Comparison of ENCODE assay signal across 17 cellular contexts in genomic region chr5:15116996-15117395, GRCh38.
"Had no signal": no experiment of that assay in that cellular context is flagged by ENCODE, and none has a peak within 500 bp of the region (broad histone marks: within the 10 kb centered on the region; RNA-seq: fewer than 3 reads in every experiment).

No MANE protein-coding gene starts in this region.

- H3K4me1 Mint-ChIP-seq: activated CD8-positive, alpha-beta memory T cell treated with anti-CD3 and anti-CD28 coated beads, Interleukin-2, amount 10 ng/mL, durations not matched to agents 7 days and 5 days; activated naive CD4-positive, alpha-beta T cell treated with anti-CD3 and anti-CD28 coated beads, Interleukin-2, amount 50 U/mL, for 24 hours; memory B cell; stimulated activated naive CD8-positive, alpha-beta T cell treated with anti-CD3 and anti-CD28 coated beads, Interleukin-15, amount 100 ng/mL, for 72 hours had no signal

- FAIRE-seq: islet of Langerhans had no signal

- ATAC-seq: activated CD8-positive, alpha-beta memory T cell treated with anti-CD3 and anti-CD28 coated beads, Interleukin-2, amount 10 ng/mL, durations not matched to agents 7 days and 5 days; gastrocnemius medialis; heart right ventricle; left lobe of liver; stimulated activated naive CD8-positive, alpha-beta T cell treated with anti-CD3 and anti-CD28 coated beads, Interleukin-15, amount 100 ng/mL, for 72 hours had no signal

- H3K4me3 ChIP-seq: adrenal gland, gastrocnemius medialis, heart right ventricle, right lobe of liver had no signal

- H3K27me3 Mint-ChIP-seq: activated CD8-positive, alpha-beta memory T cell treated with anti-CD3 and anti-CD28 coated beads, Interleukin-2, amount 10 ng/mL, durations not matched to agents 7 days and 5 days; activated naive CD4-positive, alpha-beta T cell treated with anti-CD3 and anti-CD28 coated beads, Interleukin-2, amount 50 U/mL, for 24 hours; activated T-cell treated with anti-CD3 and anti-CD28 coated beads, Interleukin-2, amount 50 U/mL, for 24 hours; memory B cell; progenitor cell of endocrine pancreas; stimulated activated naive CD8-positive, alpha-beta T cell treated with anti-CD3 and anti-CD28 coated beads, Interleukin-15, amount 100 ng/mL, for 72 hours had no signal

- H3K27ac ChIP-seq: adrenal gland, gastrocnemius medialis, heart right ventricle, right lobe of liver, WERI-Rb-1 had no signal

- H3K36me3 ChIP-seq: adrenal gland, gastrocnemius medialis, heart right ventricle, right lobe of liver, WERI-Rb-1 had no signal

- DNase-seq: activated CD4-positive, alpha-beta memory T cell treated with anti-CD3 and anti-CD28 coated beads for 36 hours; activated CD8-positive, alpha-beta memory T cell treated with anti-CD3 and anti-CD28 coated beads, Interleukin-2, amount 10 ng/mL, durations not matched to agents 7 days and 5 days; activated effector memory CD4-positive, alpha-beta T cell treated with Interleukin-2 at 50 U/mL for 16 hours; activated T-cell treated with anti-CD3 and anti-CD28 coated beads, Interleukin-2, amount 50 U/mL, for 24 hours; adrenal gland; cortex of kidney; effector CD8-positive, alpha-beta T cell; gastrocnemius medialis; heart right ventricle; right lobe of liver; stimulated activated naive CD8-positive, alpha-beta T cell treated with anti-CD3 and anti-CD28 coated beads, Interleukin-15, amount 100 ng/mL, for 72 hours; WERI-Rb-1 had no signal

- H3K36me3 Mint-ChIP-seq: activated CD4-positive, alpha-beta memory T cell treated with anti-CD3 and anti-CD28 coated beads for 36 hours; activated CD8-positive, alpha-beta memory T cell treated with anti-CD3 and anti-CD28 coated beads, Interleukin-2, amount 10 ng/mL, durations not matched to agents 7 days and 5 days; activated naive CD4-positive, alpha-beta T cell treated with anti-CD3 and anti-CD28 coated beads, Interleukin-2, amount 50 U/mL, for 24 hours had no signal

- H3K4me1 ChIP-seq: adrenal gland, gastrocnemius medialis, heart right ventricle, right lobe of liver had no signal

- H3K27ac Mint-ChIP-seq: activated CD4-positive, alpha-beta memory T cell treated with anti-CD3 and anti-CD28 coated beads for 36 hours; activated CD8-positive, alpha-beta memory T cell treated with anti-CD3 and anti-CD28 coated beads, Interleukin-2, amount 10 ng/mL, durations not matched to agents 7 days and 5 days; activated naive CD4-positive, alpha-beta T cell treated with anti-CD3 and anti-CD28 coated beads, Interleukin-2, amount 50 U/mL, for 24 hours; activated T-cell treated with anti-CD3 and anti-CD28 coated beads, Interleukin-2, amount 50 U/mL, for 24 hours; memory B cell; progenitor cell of endocrine pancreas had no signal

- H3K4me3 Mint-ChIP-seq: activated CD4-positive, alpha-beta memory T cell treated with anti-CD3 and anti-CD28 coated beads for 36 hours; activated CD8-positive, alpha-beta memory T cell treated with anti-CD3 and anti-CD28 coated beads, Interleukin-2, amount 10 ng/mL, durations not matched to agents 7 days and 5 days; activated naive CD4-positive, alpha-beta T cell treated with anti-CD3 and anti-CD28 coated beads, Interleukin-2, amount 50 U/mL, for 24 hours; activated T-cell treated with anti-CD3 and anti-CD28 coated beads, Interleukin-2, amount 50 U/mL, for 24 hours; memory B cell; stimulated activated naive CD8-positive, alpha-beta T cell treated with anti-CD3 and anti-CD28 coated beads, Interleukin-15, amount 100 ng/mL, for 72 hours had no signal

- H3K27me3 ChIP-seq: adrenal gland, gastrocnemius medialis, heart right ventricle, right lobe of liver had no signal

- H3K9me3 ChIP-seq: adrenal gland, gastrocnemius medialis, right lobe of liver had no signal
